Comparison of ENCODE assay signal across 1 cellular context in the genomic region with DNA sequence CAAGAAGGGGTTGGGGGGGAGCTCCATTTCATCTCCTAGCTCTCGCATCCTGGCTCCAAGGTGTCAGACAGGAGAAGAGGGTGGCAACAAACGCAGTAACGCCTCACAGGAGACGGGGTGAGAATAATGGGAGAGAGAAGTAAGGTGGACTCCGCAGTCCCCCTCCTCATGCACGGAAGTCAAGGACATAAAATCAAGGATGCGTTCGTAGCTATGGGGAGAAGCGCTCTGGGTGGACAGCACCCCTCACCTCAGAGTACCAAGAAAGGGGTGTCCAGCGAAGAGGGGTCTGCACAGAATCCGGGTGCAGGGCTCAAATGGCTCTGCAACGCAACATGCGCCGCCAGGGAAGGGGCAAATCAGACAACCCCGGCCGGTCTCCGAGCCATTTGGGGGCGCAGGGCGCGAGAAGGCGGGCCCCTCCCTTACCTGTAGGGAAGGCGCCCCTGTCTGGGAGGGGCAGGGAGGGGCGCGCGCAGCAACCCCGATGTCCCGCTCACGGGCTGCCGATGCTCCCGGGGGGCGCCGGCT.
A peak's percentile ranks its signal among the peaks of the same experiment; 100 is the strongest.
TF ChIP-seq lines count a peak whose summit lies in the region.

No MANE protein-coding gene starts in this region.

TF ChIP-seq in K562, 482 proteins besides CTCF, POLR2A, EP300 and RAD21 (continues in another document):
- no peak for TF ChIP-seq ZNF696 (CRISPR knock-in tag; conservative IDR thresholded peaks at IDR 0.05)
- TF ChIP-seq ZNF830 (CRISPR knock-in tag; IDR thresholded peaks at IDR 0.05), result no peak
- TF ChIP-seq SFPQ (IDR thresholded peaks at IDR 0.05; ENCODE audit: low read depth, low read length), result no peak
- TF ChIP-seq ETV6 (IDR thresholded peaks at IDR 0.05; ENCODE audit: borderline replicate concordance in 1 of 2, low read depth in 2 of 2, low read length in 1 of 2), result no peak
- no peak for TF ChIP-seq ETV6 (CRISPR knock-in tag; IDR thresholded peaks at IDR 0.05; ENCODE audit: borderline replicate concordance)
- no peak for TF ChIP-seq PML (IDR thresholded peaks at IDR 0.05; ENCODE audit: low read length)
- TF ChIP-seq NFIX (CRISPR knock-in tag; IDR thresholded peaks at IDR 0.05; ENCODE audit: low read depth), result no peak
- TF ChIP-seq ZBTB7A (IDR thresholded peaks at IDR 0.05; ENCODE audit: borderline replicate concordance, control insufficient read depth, low read depth, low read length), result no peak; the same call in 1 of the 2 replicates
- TF ChIP-seq PHB2 (IDR thresholded peaks at IDR 0.05; ENCODE audit: low read depth), result no peak
- no peak for TF ChIP-seq HLTF (IDR thresholded peaks at IDR 0.05)
- 0 out of 2 replicates have a peak, but pooled peaks have one; percentile 56 for TF ChIP-seq SP1 (CRISPR knock-in tag; IDR thresholded peaks at IDR 0.05)
- no peak for TF ChIP-seq RFX1 (IDR thresholded peaks at IDR 0.05)
- TF ChIP-seq, protein P1, sequence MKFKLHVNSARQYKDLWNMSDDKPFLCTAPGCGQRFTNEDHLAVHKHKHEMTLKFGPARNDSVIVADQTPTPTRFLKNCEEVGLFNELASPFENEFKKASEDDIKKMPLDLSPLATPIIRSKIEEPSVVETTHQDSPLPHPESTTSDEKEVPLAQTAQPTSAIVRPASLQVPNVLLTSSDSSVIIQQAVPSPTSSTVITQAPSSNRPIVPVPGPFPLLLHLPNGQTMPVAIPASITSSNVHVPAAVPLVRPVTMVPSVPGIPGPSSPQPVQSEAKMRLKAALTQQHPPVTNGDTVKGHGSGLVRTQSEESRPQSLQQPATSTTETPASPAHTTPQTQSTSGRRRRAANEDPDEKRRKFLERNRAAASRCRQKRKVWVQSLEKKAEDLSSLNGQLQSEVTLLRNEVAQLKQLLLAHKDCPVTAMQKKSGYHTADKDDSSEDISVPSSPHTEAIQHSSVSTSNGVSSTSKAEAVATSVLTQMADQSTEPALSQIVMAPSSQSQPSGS (CRISPR knock-in tag; IDR thresholded peaks at IDR 0.05), result no peak
- no peak for TF ChIP-seq SMAD1 (IDR thresholded peaks at IDR 0.05; ENCODE audit: low read depth, low read length, partially characterized antibody)
- TF ChIP-seq TAL1 (IDR thresholded peaks at IDR 0.05), result no peak
- no peak for TF ChIP-seq SPI1 (IDR thresholded peaks at IDR 0.05; ENCODE audit: borderline replicate concordance, low read depth, low read length)
- TF ChIP-seq, protein P2, sequence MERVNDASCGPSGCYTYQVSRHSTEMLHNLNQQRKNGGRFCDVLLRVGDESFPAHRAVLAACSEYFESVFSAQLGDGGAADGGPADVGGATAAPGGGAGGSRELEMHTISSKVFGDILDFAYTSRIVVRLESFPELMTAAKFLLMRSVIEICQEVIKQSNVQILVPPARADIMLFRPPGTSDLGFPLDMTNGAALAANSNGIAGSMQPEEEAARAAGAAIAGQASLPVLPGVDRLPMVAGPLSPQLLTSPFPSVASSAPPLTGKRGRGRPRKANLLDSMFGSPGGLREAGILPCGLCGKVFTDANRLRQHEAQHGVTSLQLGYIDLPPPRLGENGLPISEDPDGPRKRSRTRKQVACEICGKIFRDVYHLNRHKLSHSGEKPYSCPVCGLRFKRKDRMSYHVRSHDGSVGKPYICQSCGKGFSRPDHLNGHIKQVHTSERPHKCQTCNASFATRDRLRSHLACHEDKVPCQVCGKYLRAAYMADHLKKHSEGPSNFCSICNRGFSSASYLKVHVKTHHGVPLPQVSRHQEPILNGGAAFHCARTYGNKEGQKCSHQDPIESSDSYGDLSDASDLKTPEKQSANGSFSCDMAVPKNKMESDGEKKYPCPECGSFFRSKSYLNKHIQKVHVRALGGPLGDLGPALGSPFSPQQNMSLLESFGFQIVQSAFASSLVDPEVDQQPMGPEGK (CRISPR knock-in tag; IDR thresholded peaks at IDR 0.05; ENCODE audit: borderline replicate concordance), result no peak
- TF ChIP-seq NR2C1 (IDR thresholded peaks at IDR 0.05), result no peak
- TF ChIP-seq NR2C1 (tag; IDR thresholded peaks at IDR 0.05), result no peak
- no peak for TF ChIP-seq SLC30A9 (CRISPR knock-in tag; IDR thresholded peaks at IDR 0.05)
- TF ChIP-seq ZZZ3 (IDR thresholded peaks at IDR 0.05), result no peak
- TF ChIP-seq TCF3 (CRISPR knock-in tag; IDR thresholded peaks at IDR 0.05), result no peak
- no peak for TF ChIP-seq GATAD2A (IDR thresholded peaks at IDR 0.05)
- no peak for TF ChIP-seq ZBTB34 (CRISPR knock-in tag; IDR thresholded peaks at IDR 0.05)
- TF ChIP-seq, protein P3, sequence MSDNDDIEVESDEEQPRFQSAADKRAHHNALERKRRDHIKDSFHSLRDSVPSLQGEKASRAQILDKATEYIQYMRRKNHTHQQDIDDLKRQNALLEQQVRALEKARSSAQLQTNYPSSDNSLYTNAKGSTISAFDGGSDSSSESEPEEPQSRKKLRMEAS (CRISPR knock-in tag; IDR thresholded peaks at IDR 0.05), result peak; percentile 49; the same call in 1 of the 2 replicates
- TF ChIP-seq CBX5 (IDR thresholded peaks at IDR 0.05; ENCODE audit: borderline replicate concordance, low read depth), result no peak
- no peak for TF ChIP-seq C11orf30 (IDR thresholded peaks at IDR 0.05; ENCODE audit: low read depth)
- no peak for TF ChIP-seq SMARCE1 (IDR thresholded peaks at IDR 0.05)
- no peak for TF ChIP-seq CLOCK (CRISPR knock-in tag; IDR thresholded peaks at IDR 0.05; ENCODE audit: borderline replicate concordance)
- TF ChIP-seq KAT7 (CRISPR knock-in tag; IDR thresholded peaks at IDR 0.05; ENCODE audit: borderline replicate concordance), result peak; percentile 79
- TF ChIP-seq ERF (CRISPR knock-in tag; IDR thresholded peaks at IDR 0.05), result no peak
- no peak for TF ChIP-seq CEBPZ (IDR thresholded peaks at IDR 0.05; ENCODE audit: borderline replicate concordance, low read depth, low read length)
- 0 out of 2 replicates have a peak, but pooled peaks have one; percentile 46 for TF ChIP-seq AFF4 (CRISPR knock-in tag; IDR thresholded peaks at IDR 0.05)
- no peak for TF ChIP-seq MTA3 (IDR thresholded peaks at IDR 0.05; ENCODE audit: borderline replicate concordance)
- TF ChIP-seq ZNF445 (CRISPR knock-in tag; IDR thresholded peaks at IDR 0.05; ENCODE audit: low read depth), result no peak
- TF ChIP-seq CREB1 (IDR thresholded peaks at IDR 0.05), result no peak
- TF ChIP-seq CREB1 (CRISPR knock-in tag; IDR thresholded peaks at IDR 0.05), result peak; percentile 36; the same call in 1 of the 2 replicates
- TF ChIP-seq TFAM (CRISPR knock-in tag; conservative IDR thresholded peaks at IDR 0.05), result no peak
- TF ChIP-seq, protein P4, sequence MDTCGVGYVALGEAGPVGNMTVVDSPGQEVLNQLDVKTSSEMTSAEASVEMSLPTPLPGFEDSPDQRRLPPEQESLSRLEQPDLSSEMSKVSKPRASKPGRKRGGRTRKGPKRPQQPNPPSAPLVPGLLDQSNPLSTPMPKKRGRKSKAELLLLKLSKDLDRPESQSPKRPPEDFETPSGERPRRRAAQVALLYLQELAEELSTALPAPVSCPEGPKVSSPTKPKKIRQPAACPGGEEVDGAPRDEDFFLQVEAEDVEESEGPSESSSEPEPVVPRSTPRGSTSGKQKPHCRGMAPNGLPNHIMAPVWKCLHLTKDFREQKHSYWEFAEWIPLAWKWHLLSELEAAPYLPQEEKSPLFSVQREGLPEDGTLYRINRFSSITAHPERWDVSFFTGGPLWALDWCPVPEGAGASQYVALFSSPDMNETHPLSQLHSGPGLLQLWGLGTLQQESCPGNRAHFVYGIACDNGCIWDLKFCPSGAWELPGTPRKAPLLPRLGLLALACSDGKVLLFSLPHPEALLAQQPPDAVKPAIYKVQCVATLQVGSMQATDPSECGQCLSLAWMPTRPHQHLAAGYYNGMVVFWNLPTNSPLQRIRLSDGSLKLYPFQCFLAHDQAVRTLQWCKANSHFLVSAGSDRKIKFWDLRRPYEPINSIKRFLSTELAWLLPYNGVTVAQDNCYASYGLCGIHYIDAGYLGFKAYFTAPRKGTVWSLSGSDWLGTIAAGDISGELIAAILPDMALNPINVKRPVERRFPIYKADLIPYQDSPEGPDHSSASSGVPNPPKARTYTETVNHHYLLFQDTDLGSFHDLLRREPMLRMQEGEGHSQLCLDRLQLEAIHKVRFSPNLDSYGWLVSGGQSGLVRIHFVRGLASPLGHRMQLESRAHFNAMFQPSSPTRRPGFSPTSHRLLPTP (IDR thresholded peaks at IDR 0.05; ENCODE audit: borderline replicate concordance, extremely low read depth, insufficient read length), result no peak
- no peak for TF ChIP-seq ZNF253 (CRISPR knock-in tag; conservative IDR thresholded peaks at IDR 0.05)
